ENCODE assay signal across 8 cellular contexts in genomic region chr15:64845826-64846225, GRCh38. TPM values are rescaled to one million over a fixed set of nuclear protein-coding genes. Genes with fewer than 3 reads are reported as not detected.
DNase-seq lines count a peak whose midpoint lies in the region; TF ChIP-seq lines count a peak whose summit lies in the region.

No MANE protein-coding gene starts in this region.

- no peak for TF ChIP-seq POLR2A in tibial nerve (IDR thresholded peaks at IDR 0.05)

- H3K27ac ChIP-seq in angular gyrus (ENCODE audit: low read depth, low read length) (peak overlapping the region; percentile 34), mesendoderm (ENCODE audit: low read depth, low read length) (no peak overlapping the region), tibial nerve (peak overlapping the region; percentile 80 to 99 (median 96))

- H2AK5ac ChIP-seq in mesendoderm (ENCODE audit: low read length), result no peak overlapping the region

- CTCF ChIA-PET in activated naive CD4-positive, alpha-beta T cell treated with anti-CD3 and anti-CD28 coated beads, Interleukin-2, amount 10 ng/mL, durations not matched to agents 7 days and 5 days (lab: Charles Lee), result interaction anchor here (2.0 kb wide), 1 partner anchor 10 kb away, joined by 5 read pairs; no protein-coding TSS in a partner anchor
- CTCF ChIA-PET in activated naive CD4-positive, alpha-beta T cell treated with anti-CD3 and anti-CD28 coated beads for 36 hours (lab: Charles Lee), result interaction anchor here (0.6 to 1.6 kb wide), 3 partner anchors 10 to 291 kb away, joined by 3 to 4 read pairs (median 3); no protein-coding TSS in a partner anchor

- H3K36me3 ChIP-seq in mesendoderm (ENCODE audit: control insufficient read depth, insufficient read depth, low read length) (peaks cover 1% of the 10 kb centered on the region), tibial nerve (peaks cover 0 to 26% (median 11%) of the 10 kb centered on the region in 3 donors)

- H3K23ac ChIP-seq in mesendoderm (ENCODE audit: low read length), result peak overlapping the region; percentile 66

- no peaks in the 10 kb centered on the region for H3K27me3 Mint-ChIP-seq in activated naive CD4-positive, alpha-beta T cell treated with anti-CD3 and anti-CD28 coated beads, Interleukin-2, amount 10 ng/mL, durations not matched to agents 7 days and 5 days
- no peaks in the 10 kb centered on the region for H3K27me3 Mint-ChIP-seq in activated naive CD4-positive, alpha-beta T cell treated with anti-CD3 and anti-CD28 coated beads for 36 hours (ENCODE audit: low read depth)

- H3K18ac ChIP-seq in mesendoderm (ENCODE audit: low read length), result no peak overlapping the region

- H2BK5ac ChIP-seq in mesendoderm (ENCODE audit: low read length), result no peak overlapping the region

- TF ChIP-seq EP300 in tibial nerve (IDR thresholded peaks at IDR 0.05), result no peak

- no peak overlapping the region for H4K8ac ChIP-seq in mesendoderm (ENCODE audit: low read depth, low read length)

- H3K9me3 Mint-ChIP-seq in activated naive CD4-positive, alpha-beta T cell treated with anti-CD3 and anti-CD28 coated beads, Interleukin-2, amount 10 ng/mL, durations not matched to agents 7 days and 5 days, result no peaks in the 10 kb centered on the region
- H3K9me3 Mint-ChIP-seq in activated naive CD4-positive, alpha-beta T cell treated with anti-CD3 and anti-CD28 coated beads for 36 hours, result no peaks in the 10 kb centered on the region

- H3K79me2 ChIP-seq in mesendoderm (ENCODE audit: control insufficient read depth, insufficient read depth, low read length), result peaks cover 61% of the 10 kb centered on the region

- H3K27me3 ChIP-seq in mesendoderm (ENCODE audit: insufficient read depth, low read length, poor library complexity) (no peaks in the 10 kb centered on the region), tibial nerve (no peaks in the 10 kb centered on the region)

- no peak overlapping the region for H3K4me2 ChIP-seq in mesendoderm (ENCODE audit: low read length)

- peaks cover 65% of the 10 kb centered on the region for H3K4me1 Mint-ChIP-seq in activated naive CD4-positive, alpha-beta T cell treated with anti-CD3 and anti-CD28 coated beads, Interleukin-2, amount 10 ng/mL, durations not matched to agents 7 days and 5 days
- H3K4me1 Mint-ChIP-seq in activated naive CD4-positive, alpha-beta T cell treated with anti-CD3 and anti-CD28 coated beads for 36 hours (ENCODE audit: low read depth), result peaks cover 49% of the 10 kb centered on the region

- H3K4me1 ChIP-seq in mesendoderm (ENCODE audit: control insufficient read depth, low read depth, low read length) (peaks cover 24% of the 10 kb centered on the region), tibial nerve (peaks cover 0 to 77% (median 57%) of the 10 kb centered on the region in 4 donors)

- peak overlapping the region; percentile 2 for H3K9ac ChIP-seq in mesendoderm (ENCODE audit: low read length)

- no peak for DNase-seq in activated naive CD4-positive, alpha-beta T cell treated with anti-CD3 and anti-CD28 coated beads, Interleukin-2, amount 10 ng/mL, durations not matched to agents 7 days and 5 days
- DNase-seq in activated naive CD4-positive, alpha-beta T cell treated with anti-CD3 and anti-CD28 coated beads for 36 hours, result no peak
- no peak for DNase-seq in mesendoderm
- DNase-seq in tibial nerve (ENCODE audit: low spot score in 2 of 2), result no peak
- DNase-seq in NCI-H2107 (lab: John Stamatoyannopoulos, UW), result no peak
- DNase-seq in activated CD4-positive, alpha-beta T cell treated with anti-CD3 and anti-CD28 coated beads for 48 hours, result no peak
- no peak for DNase-seq in NCI-H1048 (lab: John Stamatoyannopoulos, UW)

- no peaks in the 10 kb centered on the region for H3K9me3 ChIP-seq in tibial nerve

- peak overlapping the region; percentile 25 for H3K56ac ChIP-seq in mesendoderm (ENCODE audit: low read length)

- peaks cover 41% of the 10 kb centered on the region for H3K79me1 ChIP-seq in mesendoderm (ENCODE audit: low read length)

- no peak overlapping the region for H3K4me3 Mint-ChIP-seq in activated naive CD4-positive, alpha-beta T cell treated with anti-CD3 and anti-CD28 coated beads, Interleukin-2, amount 10 ng/mL, durations not matched to agents 7 days and 5 days
- no peak overlapping the region for H3K4me3 Mint-ChIP-seq in activated naive CD4-positive, alpha-beta T cell treated with anti-CD3 and anti-CD28 coated beads for 36 hours

- H3K27ac Mint-ChIP-seq in activated naive CD4-positive, alpha-beta T cell treated with anti-CD3 and anti-CD28 coated beads, Interleukin-2, amount 10 ng/mL, durations not matched to agents 7 days and 5 days, result peak overlapping the region; percentile 76
- H3K27ac Mint-ChIP-seq in activated naive CD4-positive, alpha-beta T cell treated with anti-CD3 and anti-CD28 coated beads for 36 hours, result no peak overlapping the region

- no peak overlapping the region for H3K4ac ChIP-seq in mesendoderm (ENCODE audit: low read depth, low read length)

- TF ChIP-seq CTCF in tibial nerve (IDR thresholded peaks at IDR 0.05), result no peak

- WGBS in mesendoderm (ENCODE audit: extremely low coverage, insufficient coverage, low lambda C conversion rate), result no CpG with 5 or more reads among the region's 3 CpGs
- 30 to 37% methylated on average over 3 of the region's 3 CpGs for WGBS in tibial nerve, 2 donors

- H4K5ac ChIP-seq in mesendoderm (ENCODE audit: low read length), result no peak overlapping the region

- intact Hi-C loops in activated naive CD4-positive, alpha-beta T cell treated with anti-CD3 and anti-CD28 coated beads for 36 hours (cut with micrococcal nuclease), result no loop called here

- no peak overlapping the region for H2BK120ac ChIP-seq in mesendoderm (ENCODE audit: low read depth, low read length)

- no peak overlapping the region for H2BK15ac ChIP-seq in mesendoderm (replicated peaks; ENCODE audit: low read depth)

- H3K36me3 Mint-ChIP-seq in activated naive CD4-positive, alpha-beta T cell treated with anti-CD3 and anti-CD28 coated beads, Interleukin-2, amount 10 ng/mL, durations not matched to agents 7 days and 5 days, result peaks cover 44% of the 10 kb centered on the region
- peaks cover 13% of the 10 kb centered on the region for H3K36me3 Mint-ChIP-seq in activated naive CD4-positive, alpha-beta T cell treated with anti-CD3 and anti-CD28 coated beads for 36 hours (ENCODE audit: low read depth)

- no peak overlapping the region for H3K4me3 ChIP-seq in mesendoderm (ENCODE audit: low read length)
- H3K4me3 ChIP-seq in tibial nerve, result peak overlapping the region in 1 of 4 donors; percentile 78

RNA-seq across cellular contexts. Expression of gene PLEKHO2, which starts 4.1 kb away (rescaled TPM):
- 10 to 100 TPM; 12.5 to 12.7 TPM for total RNA-seq in activated naive CD4-positive, alpha-beta T cell treated with anti-CD3 and anti-CD28 coated beads for 36 hours
- 10.9 TPM for polyA plus RNA-seq in mesendoderm (2013, experiment 1 of 2)
- polyA plus RNA-seq in mesendoderm (2013, experiment 2 of 2), result 11.2 TPM
- total RNA-seq in tibial nerve, result 10 to 100 TPM; 40.8 to 69.9 (median 60.2) TPM

RNA-seq across cellular contexts. Expression of gene PIF1, which starts 20.4 kb away (rescaled TPM):
- total RNA-seq in activated naive CD4-positive, alpha-beta T cell treated with anti-CD3 and anti-CD28 coated beads for 36 hours, result 10 to 100 TPM; 38.4 to 43.9 TPM
- polyA plus RNA-seq in mesendoderm (2013, experiment 1 of 2), result 35.6 TPM
- polyA plus RNA-seq in mesendoderm (2013, experiment 2 of 2), result 34.6 TPM
- 1 to 10 TPM in 2 of 4 donors, under 1 TPM in 1, not detected in 1; 0.39 to 2.4 (median 1.1) TPM for total RNA-seq in tibial nerve

Comparison
In these comparisons a context has a peak if more than half of its experiments do, and no peak if none do; other contexts are left out.
1. RNA of gene PIF1, which starts 20.4 kb away (total RNA-seq): 38.4 to 43.9 TPM in activated naive CD4-positive, alpha-beta T cell treated with anti-CD3 and anti-CD28 coated beads for 36 hours; 0.39 to 2.4 TPM in tibial nerve; every median in the first group is over 10 times any median in the second.